In the genomic region with DNA sequence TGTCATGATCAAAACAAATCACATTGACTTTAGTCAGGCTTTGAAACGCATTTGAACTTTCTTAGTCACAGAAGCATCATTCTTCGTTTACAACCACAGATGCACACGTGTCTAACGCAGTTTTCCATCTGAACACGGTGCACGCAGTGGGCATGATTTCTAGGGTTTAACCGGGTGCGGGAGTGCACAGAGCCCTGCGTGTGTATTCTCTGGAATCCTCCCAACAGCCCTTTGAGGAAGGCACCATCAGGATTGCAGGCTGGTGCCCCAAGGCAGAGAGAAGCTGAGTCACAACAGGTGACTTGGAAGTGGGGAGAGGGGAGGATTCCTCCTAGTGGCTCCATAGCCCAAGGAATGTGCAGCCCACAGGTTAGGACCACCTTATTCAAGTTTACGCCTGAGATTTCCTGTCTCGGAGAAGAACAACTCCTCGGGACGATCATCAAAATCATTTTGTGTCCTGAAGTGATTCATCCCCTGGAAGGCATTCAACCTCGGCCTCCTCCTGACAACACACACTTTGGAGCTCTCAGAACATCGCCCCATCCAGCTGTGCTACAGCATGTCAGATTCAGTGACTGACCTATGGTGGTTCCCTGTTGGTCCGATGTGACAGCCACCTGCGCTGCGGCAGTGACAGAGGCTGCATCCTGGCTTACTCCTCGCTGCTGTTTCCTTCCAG, we compare ENCODE assay signal across 18 cellular contexts. TPM values are rescaled to one million over a fixed set of nuclear protein-coding genes. Genes with fewer than 3 reads are reported as not detected.
DNase-seq lines count a peak whose midpoint lies in the region; ATAC-seq, FAIRE-seq and TF ChIP-seq lines count a peak whose summit lies in the region.
"Had no signal": no experiment of that assay in that cellular context is flagged by ENCODE, and none has a peak within 500 bp of the region (broad histone marks: within the 10 kb centered on the region; RNA-seq: fewer than 3 reads in every experiment).

No MANE protein-coding gene starts in this region.

- H3K36me3 Mint-ChIP-seq in astrocyte (ENCODE audit: low read depth, unreplicated experiment) = peaks cover 3% of the 10 kb centered on the region
- no peaks in the 10 kb centered on the region for H3K36me3 Mint-ChIP-seq in glutamatergic neuron (ENCODE audit: unreplicated experiment)
- H3K36me3 Mint-ChIP-seq: activated naive CD4-positive, alpha-beta T cell treated with anti-CD3 and anti-CD28 coated beads, Interleukin-2, amount 50 U/mL, for 72 hours; type B pancreatic cell had no signal

- H3K4me3 Mint-ChIP-seq in astrocyte (ENCODE audit: unreplicated experiment) (no peak overlapping the region), glutamatergic neuron (ENCODE audit: unreplicated experiment) (no peak overlapping the region)
- H3K4me3 Mint-ChIP-seq: dendritic cell treated with granulocyte-macrophage colony-stimulating factor and Interleukin-4, amounts not matched to agents 40 ng/mL and 50 ng/mL, for 4 days; type B pancreatic cell had no signal

- H3K27me3 ChIP-seq in astrocyte (ENCODE audit: insufficient read depth, low read length) (no peaks in the 10 kb centered on the region), right cardiac atrium (ENCODE audit: control insufficient read depth, insufficient read depth) (no peaks in the 10 kb centered on the region), pancreas (no peaks in the 10 kb centered on the region)

- H3K27ac ChIP-seq in astrocyte (ENCODE audit: low read depth, low read length) (peak overlapping the region; percentile 46), right cardiac atrium (ENCODE audit: low read length) (no peak overlapping the region), pancreas (no peak overlapping the region)

- peaks cover 4% of the 10 kb centered on the region for H3K27me3 Mint-ChIP-seq in astrocyte (ENCODE audit: low read depth, unreplicated experiment)
- H3K27me3 Mint-ChIP-seq in glutamatergic neuron (ENCODE audit: unreplicated experiment) = peaks cover 10% of the 10 kb centered on the region

- no peak for ATAC-seq in right cardiac atrium
- no peak for ATAC-seq in GM18868 (IDR thresholded peaks at IDR 0.05; ENCODE audit: unreplicated experiment)
- no peak for ATAC-seq in pancreas
- ATAC-seq: activated naive CD4-positive, alpha-beta T cell treated with anti-CD3 and anti-CD28 coated beads, Interleukin-2, amount 50 U/mL, for 72 hours; left ventricle myocardium superior had no signal

- H4K20me1 ChIP-seq in astrocyte (ENCODE audit: insufficient read depth, low read length) = no peaks in the 10 kb centered on the region

- 79% methylated on average over 19 of the region's 19 CpGs for WGBS in right cardiac atrium
- 79 to 90% methylated on average over 19 of the region's 19 CpGs for WGBS in pancreas, 2 donors

- H3K27ac Mint-ChIP-seq in astrocyte (ENCODE audit: unreplicated experiment) = no peak overlapping the region
- H3K27ac Mint-ChIP-seq in glutamatergic neuron (ENCODE audit: unreplicated experiment) = no peak overlapping the region
- H3K27ac Mint-ChIP-seq: dendritic cell treated with granulocyte-macrophage colony-stimulating factor and Interleukin-4, amounts not matched to agents 40 ng/mL and 50 ng/mL, for 4 days; type B pancreatic cell had no signal

- no peaks in the 10 kb centered on the region for H3K79me2 ChIP-seq in astrocyte (ENCODE audit: insufficient read depth, low read length)

- TF ChIP-seq CTCF in astrocyte (IDR thresholded peaks at IDR 0.05; ENCODE audit: insufficient read depth, low read depth, low read length) (no peak), glutamatergic neuron (IDR thresholded peaks at IDR 0.05; ENCODE audit: partially characterized antibody, unreplicated experiment) (no peak), pancreas (IDR thresholded peaks at IDR 0.05) (no peak)

- FAIRE-seq in astrocyte (lab: Jason Lieb, UNC) (peak; percentile 64), pancreas (lab: Jason Lieb, UNC) (no peak)

- H2AFZ ChIP-seq in astrocyte (ENCODE audit: low read depth, low read length) = peak overlapping the region; percentile 8

- H3K4me1 Mint-ChIP-seq in astrocyte (ENCODE audit: low read depth, unreplicated experiment) (peaks cover 37% of the 10 kb centered on the region), glutamatergic neuron (ENCODE audit: low read depth, unreplicated experiment) (peaks cover 22% of the 10 kb centered on the region)

- H3K4me3 ChIP-seq in astrocyte (ENCODE audit: insufficient read depth, low read depth, low read length) (no peak overlapping the region), right cardiac atrium (ENCODE audit: low read length) (no peak overlapping the region), pancreas (no peak overlapping the region)

- peak overlapping the region; percentile 61 for H3K9ac ChIP-seq in astrocyte (ENCODE audit: low read length)

- peak overlapping the region; percentile 71 for H3K4me2 ChIP-seq in astrocyte (ENCODE audit: low read length)

- intact Hi-C loops in right cardiac atrium (cut with DNase I) (loop anchor here (2.0 to 10.0 kb wide), 3 partner anchors 173 to 1570 kb away; no protein-coding TSS in a partner anchor), pancreas (cut with DNase I) (loop anchor here in 1 of 3 donors (5.0 kb wide), 1 partner anchor 173 kb away; no protein-coding TSS in a partner anchor)

- H3K9me3 Mint-ChIP-seq in astrocyte (ENCODE audit: unreplicated experiment) (no peaks in the 10 kb centered on the region), glutamatergic neuron (ENCODE audit: unreplicated experiment) (peaks cover 3% of the 10 kb centered on the region)
- H3K9me3 Mint-ChIP-seq: activated naive CD4-positive, alpha-beta T cell treated with anti-CD3 and anti-CD28 coated beads, Interleukin-2, amount 50 U/mL, for 72 hours; dendritic cell treated with granulocyte-macrophage colony-stimulating factor and Interleukin-4, amounts not matched to agents 40 ng/mL and 50 ng/mL, for 4 days; type B pancreatic cell had no signal

- peak; percentile 77 for DNase-seq in A172 (ENCODE audit: low spot score)
- DNase-seq in HS-5 (ENCODE audit: low read depth) = peak; percentile 81
- DNase-seq in astrocyte (ENCODE audit: low read depth) = peak; percentile 67
- peak; percentile 71 for DNase-seq in glomerular visceral epithelial cell (ENCODE audit: extremely low spot score)
- no peak for DNase-seq in glutamatergic neuron
- DNase-seq in right cardiac atrium = no peak
- no peak for DNase-seq in pancreas
- DNase-seq: activated CD8-positive, alpha-beta memory T cell treated with anti-CD3 and anti-CD28 coated beads, Interleukin-2, amount 50 U/mL, for 48 hours; GOT3; head of caudate nucleus; NCI-H524 treated with DMSO at 0.1 percent for 48 hours; SHP77 treated with DMSO at 0.1 percent for 48 hours had no signal

- H3K36me3 ChIP-seq in astrocyte (ENCODE audit: insufficient read depth, low read length) = no peaks in the 10 kb centered on the region
- no peaks in the 10 kb centered on the region for H3K36me3 ChIP-seq in pancreas

- H3K9me3 ChIP-seq in astrocyte (ENCODE audit: insufficient read depth, low read depth, low read length) (no peaks in the 10 kb centered on the region), right cardiac atrium (ENCODE audit: control insufficient read depth, low read length) (no peaks in the 10 kb centered on the region), pancreas (no peaks in the 10 kb centered on the region)

- peaks cover 32% of the 10 kb centered on the region for H3K4me1 ChIP-seq in astrocyte (ENCODE audit: insufficient read depth, low read length)
- no peaks in the 10 kb centered on the region for H3K4me1 ChIP-seq in right cardiac atrium (ENCODE audit: control insufficient read depth, insufficient read depth, low read length)
- no peaks in the 10 kb centered on the region for H3K4me1 ChIP-seq in pancreas

RNA-seq across cellular contexts. Expression of a gene that starts 13.1 kb away (rescaled TPM):
- 0.31 TPM in 1 of 2 replicates, not detected in the other for total RNA-seq in A172 (2014; rRNA removed; shearing (Covaris generic))
- total RNA-seq in astrocyte (0.60 and 0.77 TPM in 2 replicates), glutamatergic neuron (ENCODE audit: unreplicated experiment) (not detected), right cardiac atrium (1 to 10 TPM in 2 of 4 donors, under 1 TPM in 2; 0.78 to 1.5 (median 1.1) TPM), pancreas (1 to 10 TPM in 2 of 6 donors, under 1 TPM in 4; 0.18 to 1.9 (median 0.60) TPM)
- polyA plus RNA-seq in right cardiac atrium (0.93 TPM), pancreas (1 to 10 TPM in 1 of 2 donors, under 1 TPM in 1; 0.46 to 1.6 TPM)
- total RNA-seq: HT-29 had no signal

Comparison
In these comparisons a context has a peak if more than half of its experiments do, and no peak if none do; other contexts are left out.
1. DNase-seq: peak in A172 (single experiment), HS-5 (single experiment), astrocyte (single experiment) and glomerular visceral epithelial cell (single experiment); none in glutamatergic neuron (single experiment), right cardiac atrium (0 of 3) and pancreas (0 of 6).